ENCODE assay signal across 26 cellular contexts in the genomic region with DNA sequence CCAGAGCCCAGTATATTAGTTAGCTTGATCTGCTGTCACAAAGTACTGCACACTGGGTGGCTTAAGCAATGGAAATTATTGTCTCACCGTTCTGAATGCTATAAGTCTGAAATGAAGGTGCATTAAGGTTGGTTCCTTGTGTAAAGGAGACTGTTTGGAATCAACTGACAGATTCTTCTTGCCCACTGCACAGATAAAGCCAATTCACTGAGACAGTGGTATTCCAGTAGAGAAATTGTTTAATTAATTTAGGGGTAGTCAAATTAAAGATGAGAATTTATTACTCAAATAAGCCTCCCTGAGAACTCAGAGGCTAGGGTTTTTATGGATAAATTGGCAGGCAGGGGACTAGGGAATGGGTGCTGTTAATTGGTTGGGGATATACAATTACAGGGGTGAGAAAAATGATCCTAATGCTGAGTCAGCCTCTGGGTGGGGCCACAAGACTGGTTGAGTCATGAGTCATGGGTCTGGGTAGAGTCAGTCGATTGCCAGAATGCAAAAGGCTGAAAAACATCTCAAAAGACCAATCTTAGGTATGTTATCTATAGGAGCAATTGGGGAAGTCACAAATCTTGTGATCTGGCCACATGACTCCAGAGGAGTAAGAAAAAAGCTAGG. TPM values are rescaled to one million over a fixed set of nuclear protein-coding genes. Genes with fewer than 3 reads are reported as not detected.
"Had no signal": no experiment of that assay in that cellular context is flagged by ENCODE, and none has a peak within 500 bp of the region (broad histone marks: within the 10 kb centered on the region; RNA-seq: fewer than 3 reads in every experiment).

No MANE protein-coding gene starts in this region.

- H3K36me3 ChIP-seq: esophagus squamous epithelium, gastrocnemius medialis, heart right ventricle, lower lobe of right lung, right atrium auricular region, tibial nerve, uterus had no signal

- H3K4me1 ChIP-seq: esophagus squamous epithelium, gastrocnemius medialis, heart right ventricle, lower lobe of right lung, right atrium auricular region, tibial nerve, uterus had no signal

- H3K4me3 ChIP-seq: coronary artery, esophagus squamous epithelium, gastrocnemius medialis, heart right ventricle, lower lobe of right lung, right atrium auricular region, skin epidermis, tibial nerve, uterus had no signal

- H3K27ac ChIP-seq: coronary artery, esophagus squamous epithelium, gastrocnemius medialis, heart right ventricle, lower lobe of right lung, right atrium auricular region, skin epidermis, tibial nerve, uterus had no signal

- H3K27me3 ChIP-seq: esophagus squamous epithelium, gastrocnemius medialis, right atrium auricular region, tibial nerve, uterus had no signal

- FAIRE-seq: TTC549 had no signal

- ATAC-seq: activated naive CD4-positive, alpha-beta T cell treated with anti-CD3 and anti-CD28 coated beads, Interleukin-2, amount 50 U/mL, for 72 hours; activated T-cell treated with anti-CD3 and anti-CD28 coated beads, Interleukin-2, amount 50 U/mL, for 72 hours; gastrocnemius medialis; heart right ventricle; left colon; lower lobe of right lung had no signal

- DNase-seq: activated B cell treated with CpG ODN at 0.5 μM for 24 hours; activated CD4-positive, alpha-beta T cell treated with anti-CD3 and anti-CD28 coated beads, Interleukin-2, amount 10 ng/mL, durations not matched to agents 7 days and 5 days; activated CD8-positive, alpha-beta memory T cell treated with anti-CD3 and anti-CD28 coated beads, Interleukin-2, amount 50 U/mL, for 48 hours; activated gamma-delta T cell; activated T-cell treated with anti-CD3 and anti-CD28 coated beads, Interleukin-2, amount 50 U/mL, for 72 hours; central memory CD4-positive, alpha-beta T cell; esophagus squamous epithelium; gastrocnemius medialis; heart right ventricle; left colon; lower lobe of right lung; stimulated activated CD4-positive, alpha-beta T cell treated with anti-CD3 and anti-CD28 coated beads, Interleukin-4, amount 100 ng/mL, for 4 hours; stimulated activated CD8-positive, alpha-beta memory T cell treated with anti-CD3 and anti-CD28 coated beads, Interleukin-4, amount 100 ng/mL, for 48 hours; stimulated activated naive CD4-positive, alpha-beta T cell treated with Interleukin-2 at 50 U/mL for 16 hours; substantia nigra; uterus had no signal

- H3K9me3 ChIP-seq: gastrocnemius medialis, uterus had no signal

RNA-seq across cellular contexts. Expression of a gene that starts 23.5 kb away (rescaled TPM):
- total RNA-seq: progenitor cell of endocrine pancreas had no signal
- polyA plus RNA-seq: neural cell had no signal

RNA-seq across cellular contexts. Expression of a gene that starts 53.9 kb away (rescaled TPM):
- polyA plus RNA-seq: neural cell had no signal

RNA-seq across cellular contexts. Expression of a gene that starts 54.6 kb away (rescaled TPM):
- total RNA-seq: activated B cell treated with CpG ODN at 0.5 μM for 24 hours; activated CD4-positive, alpha-beta T cell treated with anti-CD3 and anti-CD28 coated beads, Interleukin-2, amount 10 ng/mL, durations not matched to agents 7 days and 5 days; activated T-cell treated with anti-CD3 and anti-CD28 coated beads, Interleukin-2, amount 50 U/mL, for 72 hours; esophagus squamous epithelium; gastrocnemius medialis; mesothelial cell of epicardium; omental fat pad; tibial nerve had no signal
- polyA plus RNA-seq: heart right ventricle had no signal
